1 cellular context compared by ENCODE assay signal in the genomic region with DNA sequence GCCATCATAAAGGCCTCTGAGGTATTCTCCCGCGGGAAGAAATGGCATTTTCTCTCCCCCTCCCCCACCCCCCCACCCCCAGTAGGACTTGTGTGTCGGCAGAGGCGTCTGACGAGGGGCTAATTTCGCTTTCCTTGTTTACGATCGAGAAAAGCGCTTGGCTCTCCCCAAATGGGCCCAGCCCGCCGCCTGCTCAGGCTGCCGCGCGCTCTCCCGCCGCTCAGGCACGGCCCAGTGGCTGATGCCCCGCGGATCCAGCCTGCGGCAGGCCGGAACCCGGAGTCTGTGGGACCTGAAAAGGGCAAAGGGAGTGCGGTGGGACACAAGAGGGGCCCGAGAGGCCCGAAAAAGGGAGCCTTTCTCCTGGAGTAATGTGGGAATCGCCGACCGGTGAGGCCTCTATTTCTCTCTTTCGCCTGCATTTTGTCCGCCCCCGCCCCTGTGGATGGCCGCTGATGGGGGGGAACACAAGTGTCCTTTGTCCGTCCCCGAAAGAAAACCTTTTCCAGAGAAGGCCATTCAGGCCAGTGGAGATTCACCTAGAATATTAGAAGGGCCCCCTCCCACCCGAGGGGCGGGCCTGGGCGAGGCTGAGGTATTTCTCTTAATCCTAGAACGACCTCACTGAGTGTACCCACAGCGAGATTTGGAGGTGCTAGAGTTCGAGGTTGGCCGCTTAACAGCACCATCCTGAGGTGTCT.
TF ChIP-seq lines count a peak whose summit lies in the region.

No MANE protein-coding gene starts in this region.

TF ChIP-seq in A549, 52 proteins besides CTCF, POLR2A, EP300 and RAD21 (continued from another document):
- no peak for TF ChIP-seq HOXB5 (CRISPR knock-in tag; IDR thresholded peaks at IDR 0.05)
- TF ChIP-seq CEBPB (IDR thresholded peaks at IDR 0.05): no peak
- TF ChIP-seq, protein P1, sequence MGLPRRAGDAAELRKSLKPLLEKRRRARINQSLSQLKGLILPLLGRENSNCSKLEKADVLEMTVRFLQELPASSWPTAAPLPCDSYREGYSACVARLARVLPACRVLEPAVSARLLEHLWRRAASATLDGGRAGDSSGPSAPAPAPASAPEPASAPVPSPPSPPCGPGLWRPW (IDR thresholded peaks at IDR 0.05): no peak
- no peak for TF ChIP-seq KDM1A (IDR thresholded peaks at IDR 0.05; ENCODE audit: low read depth)
- TF ChIP-seq, protein P2, sequence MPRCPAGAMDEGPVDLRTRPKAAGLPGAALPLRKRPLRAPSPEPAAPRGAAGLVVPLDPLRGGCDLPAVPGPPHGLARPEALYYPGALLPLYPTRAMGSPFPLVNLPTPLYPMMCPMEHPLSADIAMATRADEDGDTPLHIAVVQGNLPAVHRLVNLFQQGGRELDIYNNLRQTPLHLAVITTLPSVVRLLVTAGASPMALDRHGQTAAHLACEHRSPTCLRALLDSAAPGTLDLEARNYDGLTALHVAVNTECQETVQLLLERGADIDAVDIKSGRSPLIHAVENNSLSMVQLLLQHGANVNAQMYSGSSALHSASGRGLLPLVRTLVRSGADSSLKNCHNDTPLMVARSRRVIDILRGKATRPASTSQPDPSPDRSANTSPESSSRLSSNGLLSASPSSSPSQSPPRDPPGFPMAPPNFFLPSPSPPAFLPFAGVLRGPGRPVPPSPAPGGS (IDR thresholded peaks at IDR 0.05): no peak
- no peak for TF ChIP-seq ZC3H11A (IDR thresholded peaks at IDR 0.05)
- TF ChIP-seq HEYL (CRISPR knock-in tag; IDR thresholded peaks at IDR 0.05): no peak
- TF ChIP-seq ZNF302 (CRISPR knock-in tag; IDR thresholded peaks at IDR 0.05): no peak
- no peak for TF ChIP-seq CBX8 (IDR thresholded peaks at IDR 0.05)
